In genomic region chrX:1109580-1110119, GRCh38 we compare ENCODE assay signal across 15 cellular contexts.
A peak's percentile ranks its signal among the peaks of the same experiment; 100 is the strongest.
DNase-seq lines count a peak whose midpoint lies in the region; ATAC-seq and TF ChIP-seq lines count a peak whose summit lies in the region.
"Had no signal": no experiment of that assay in that cellular context is flagged by ENCODE, and none has a peak within 500 bp of the region (broad histone marks: within the 10 kb centered on the region; RNA-seq: fewer than 3 reads in every experiment).

No MANE protein-coding gene starts in this region.

- intact Hi-C loops in upper lobe of right lung (cut with DNase I): no loop called here

- H2BK15ac ChIP-seq in H9 (ENCODE audit: low read depth, low read length): no peak overlapping the region

- H3K4ac ChIP-seq in H9 (ENCODE audit: low read depth, low read length): no peak overlapping the region

- H3K14ac ChIP-seq in H9 (ENCODE audit: insufficient read depth, low read length): no peak overlapping the region

- no peak overlapping the region for H3K27ac ChIP-seq in H9 (ENCODE audit: insufficient read length, low read depth, low read length)
- H3K27ac ChIP-seq in coronary artery: no peak overlapping the region
- H3K27ac ChIP-seq in upper lobe of right lung: no peak overlapping the region
- H3K27ac ChIP-seq in RWPE1: no peak overlapping the region
- H3K27ac ChIP-seq: 22Rv1, A549, C4-2B had no signal

- H3K9me3 ChIP-seq in H9 (ENCODE audit: control insufficient read depth, low read depth, low read length) (no peaks in the 10 kb centered on the region), upper lobe of right lung (no peaks in the 10 kb centered on the region)
- H3K9me3 ChIP-seq: A549, Caco-2, HAP-1 had no signal

- H3K79me2 ChIP-seq in H9 (ENCODE audit: insufficient read depth, low read length): no peaks in the 10 kb centered on the region

- H4K5ac ChIP-seq in H9 (ENCODE audit: insufficient read length, low read depth, low read length): no peak overlapping the region

- ATAC-seq in upper lobe of right lung (no peak), GM18502 (IDR thresholded peaks at IDR 0.05; ENCODE audit: poor library complexity, unreplicated experiment) (no peak)
- ATAC-seq: A549 had no signal

- H3K9me3 Mint-ChIP-seq in H9 (peaks cover 6 to 11% of the 10 kb centered on the region in 2 experiments; a peak in 2 of 5 replicates), neural crest cell (no peaks in the 10 kb centered on the region)
- H3K9me3 Mint-ChIP-seq: CD4-positive, alpha-beta T cell had no signal

- no peak overlapping the region for H2AK5ac ChIP-seq in H9 (ENCODE audit: insufficient read length, low read length)

- no peak overlapping the region for H3K4me3 ChIP-seq in coronary artery
- H3K4me3 ChIP-seq in upper lobe of right lung: no peak overlapping the region
- H3K4me3 ChIP-seq: A549, HAP-1 had no signal

- peak overlapping the region in 2 of 3 experiments; percentile 98 to 99; a peak in 1 of 7 replicates for H3K27ac Mint-ChIP-seq in H9
- no peak overlapping the region for H3K27ac Mint-ChIP-seq in neural crest cell (ENCODE audit: unreplicated experiment)
- H3K27ac Mint-ChIP-seq: CD4-positive, alpha-beta T cell had no signal

- no peak overlapping the region for H3K9ac ChIP-seq in H9 (ENCODE audit: extremely low read depth, insufficient read length, low read length)

- H3K4me1 ChIP-seq in H9 (ENCODE audit: insufficient read depth, low read length): peaks cover 9% of the 10 kb centered on the region; the same call in 1 of the 2 replicates
- H3K4me1 ChIP-seq in upper lobe of right lung: no peaks in the 10 kb centered on the region
- H3K4me1 ChIP-seq: A549, Caco-2, HAP-1 had no signal

- no peak overlapping the region for H4K91ac ChIP-seq in H9 (ENCODE audit: insufficient read length, low read depth, low read length)

- H3K27me3 ChIP-seq in H9 (ENCODE audit: insufficient read depth, low read length) (peaks cover 3% of the 10 kb centered on the region; the same call in 1 of the 2 replicates), upper lobe of right lung (peaks cover 17% of the 10 kb centered on the region)

- no peak overlapping the region for H4K8ac ChIP-seq in H9 (replicated peaks; ENCODE audit: insufficient read length, low read depth, low read length)

- no peak overlapping the region for H3K18ac ChIP-seq in H9 (ENCODE audit: insufficient read length, low read depth, low read length)

- CTCF ChIA-PET in RWPE1 (lab: Yijun Ruan, JAX): no interaction called here

- H3K4me3 Mint-ChIP-seq in H9: no peak overlapping the region; a peak in 1 of 5 replicates
- H3K4me3 Mint-ChIP-seq in neural crest cell: peak overlapping the region; percentile 19
- H3K4me3 Mint-ChIP-seq: CD4-positive, alpha-beta T cell had no signal

- H3K56ac ChIP-seq in H9 (ENCODE audit: insufficient read length, low read depth, low read length): no peak overlapping the region

- H3K23me2 ChIP-seq in H9 (ENCODE audit: insufficient read length, low read depth, low read length, poor library complexity, severe bottlenecking): peaks cover 4% of the 10 kb centered on the region

- no peak overlapping the region for H2AFZ ChIP-seq in H9 (ENCODE audit: low read length)

- H3K79me1 ChIP-seq in H9 (ENCODE audit: insufficient read depth, low read depth, low read length, poor library complexity, severe bottlenecking): no peaks in the 10 kb centered on the region

- POLR2A ChIA-PET in RWPE1 (lab: Yijun Ruan, JAX; ENCODE audit: low non-redundant PET): no interaction called here

- H4K20me1 ChIP-seq in H9 (ENCODE audit: control insufficient read depth, insufficient read depth, insufficient read length): no peaks in the 10 kb centered on the region

- H2BK12ac ChIP-seq in H9 (ENCODE audit: insufficient read length, low read depth, low read length): no peak overlapping the region

- peaks cover 58 to 71% of the 10 kb centered on the region in 2 experiments for H3K4me1 Mint-ChIP-seq in H9
- peaks cover 39% of the 10 kb centered on the region for H3K4me1 Mint-ChIP-seq in neural crest cell

- H3K27me3 Mint-ChIP-seq in H9 (ENCODE audit: low read depth) (peaks cover 32% of the 10 kb centered on the region), neural crest cell (ENCODE audit: low read depth) (peaks cover 82% of the 10 kb centered on the region)

- H3K23ac ChIP-seq in H9 (ENCODE audit: insufficient read length, low read depth, low read length): no peak overlapping the region

- TF ChIP-seq CTCF in H9 (conservative IDR thresholded peaks at IDR 0.05) (no peak), coronary artery (IDR thresholded peaks at IDR 0.05) (no peak), neural crest cell (conservative IDR thresholded peaks at IDR 0.05) (no peak), upper lobe of right lung (IDR thresholded peaks at IDR 0.05) (no peak), GM20000 (IDR thresholded peaks at IDR 0.05; ENCODE audit: extremely low read depth, missing control alignments) (no peak), RWPE1 (conservative IDR thresholded peaks at IDR 0.05; ENCODE audit: low read depth) (no peak)

- no CpG with 5 or more reads among the region's 5 CpGs for WGBS in H9 (ENCODE audit: extremely low coverage, insufficient read length, low lambda C conversion rate)

- H3K4me2 ChIP-seq in H9 (ENCODE audit: insufficient read depth, insufficient read length, low read length): no peak overlapping the region
- H3K4me2 ChIP-seq: A549 had no signal

- DNase-seq in H9 (no peak), coronary artery (ENCODE audit: low spot score) (peak; percentile 38), neural crest cell (ENCODE audit: low read depth, low spot score) (no peak), upper lobe of right lung (peak; percentile 11), GM20000 (ENCODE audit: low spot score) (no peak), RWPE1 (ENCODE audit: low spot score) (no peak)
- DNase-seq: AML-193; Caco-2; CD4-positive, alpha-beta T cell; GOT3 had no signal

- no peak overlapping the region for H2BK120ac ChIP-seq in H9 (ENCODE audit: low read depth, low read length, poor library complexity, severe bottlenecking)

- no peak overlapping the region for H2BK5ac ChIP-seq in H9 (ENCODE audit: insufficient read length, low read length)

- H3T11ph ChIP-seq in H9 (ENCODE audit: low read length): no peak overlapping the region

- no peak overlapping the region for H2BK20ac ChIP-seq in H9 (ENCODE audit: low read depth, low read length, poor library complexity, severe bottlenecking)

- H3K36me3 ChIP-seq in upper lobe of right lung: no peaks in the 10 kb centered on the region
- H3K36me3 ChIP-seq: HAP-1 had no signal

- H3K36me3 Mint-ChIP-seq in H9 (ENCODE audit: insufficient read depth in 1 of 3, low read depth in 3 of 3): peaks cover 0 to 2% (median 0%) of the 10 kb centered on the region in 3 experiments; a peak in 1 of 7 replicates
- no peaks in the 10 kb centered on the region for H3K36me3 Mint-ChIP-seq in neural crest cell (ENCODE audit: low read depth)

Comparison
In these comparisons a context has a peak if more than half of its experiments do, and no peak if none do; other contexts are left out.
1. DNase-seq: peak in coronary artery (single experiment) and upper lobe of right lung (single experiment); none in H9 (single experiment), neural crest cell (single experiment), GM20000 (single experiment) and RWPE1 (single experiment).